Comparison of ENCODE assay signal across 20 cellular contexts in genomic region chr1:223538921-223539445, GRCh38.
DNase-seq lines count a peak whose midpoint lies in the region; TF ChIP-seq lines count a peak whose summit lies in the region.
"Had no signal": no experiment of that assay in that cellular context is flagged by ENCODE, and none has a peak within 500 bp of the region (broad histone marks: within the 10 kb centered on the region; RNA-seq: fewer than 3 reads in every experiment).

No MANE protein-coding gene starts in this region.

- H3K9me3 ChIP-seq in BE2C: no peaks in the 10 kb centered on the region

- in situ Hi-C loops in G401 (cut with HindIII; ENCODE audit: low sequenced_read_pairs): no loop called here

- no peaks in the 10 kb centered on the region for H3K4me1 ChIP-seq in BE2C

- no peaks in the 10 kb centered on the region for H3K36me3 ChIP-seq in BE2C

- H3K27me3 ChIP-seq in BE2C: peaks cover 19% of the 10 kb centered on the region; the same call in 1 of the 2 replicates

- DNase-seq in G401 (ENCODE audit: low spot score) (peak; percentile 90), NCI-H446 (lab: John Stamatoyannopoulos, UW) (peak; percentile 72 to 87), cerebellum (ENCODE audit: low spot score) (peak; percentile 74), BE2C (no peak), SW480 (ENCODE audit: low spot score) (no peak), NCI-H2081 treated with DMSO at 0.1 percent for 48 hours (lab: John Stamatoyannopoulos, UW) (no peak), Kasumi-1 (lab: John Stamatoyannopoulos, UW) (no peak)
- DNase-seq: DMS79; EL; GF-D8; GOT3; HCEC 1CT; NCI-H2081; NCI-H2171; NCI-H226; NCI-H524; NCI-H748 treated with DMSO at 0.1 percent for 48 hours; NK-92 treated with Interleukin-12 subunit alpha and Interleukin-12 subunit beta, amount 100 ng/mL, for 24 hours; PC-3 had no signal

- no peak overlapping the region for H3K4me3 ChIP-seq in BE2C (ENCODE audit: low read depth, low read length)
- H3K4me3 ChIP-seq: K562 had no signal

- no peak for TF ChIP-seq CTCF in BE2C (IDR thresholded peaks at IDR 0.05; ENCODE audit: low read depth, low read length)

Comparison
In these comparisons a context has a peak if more than half of its experiments do, and no peak if none do; other contexts are left out.
1. DNase-seq: peak in G401 (single experiment), NCI-H446 (2 of 2) and cerebellum (single experiment); none in BE2C (single experiment), SW480 (single experiment), NCI-H2081 treated with DMSO at 0.1 percent for 48 hours (single experiment) and Kasumi-1 (0 of 2).